Comparison of ENCODE assay signal across 15 cellular contexts in genomic region chr17:41060052-41060604, GRCh38. TPM values are rescaled to one million over a fixed set of nuclear protein-coding genes. Genes with fewer than 3 reads are reported as not detected.
DNase-seq lines count a peak whose midpoint lies in the region; ATAC-seq and TF ChIP-seq lines count a peak whose summit lies in the region.
"Had no signal": no experiment of that assay in that cellular context is flagged by ENCODE, and none has a peak within 500 bp of the region (broad histone marks: within the 10 kb centered on the region; RNA-seq: fewer than 3 reads in every experiment).

KRTAP2-3 (minus strand) TSS chr17:41060114; CDS start chr17:41060050, 64 bp downstream.

- H3K79me2 ChIP-seq in Karpas-422 (ENCODE audit: low read length) = no peaks in the 10 kb centered on the region

- no peak within 1 kb of the TSS for H2AFZ ChIP-seq in Karpas-422 (ENCODE audit: low read length)

- H3K4me1 ChIP-seq in Karpas-422 (ENCODE audit: low read length) = no peaks in the 10 kb centered on the region
- H3K4me1 ChIP-seq in left lung = no peaks in the 10 kb centered on the region

- no peak within 1 kb of the TSS for H3K4me2 ChIP-seq in Karpas-422 (ENCODE audit: low read depth, low read length, poor library complexity, severe bottlenecking)

- no peak within 1 kb of the TSS for H3K9ac ChIP-seq in Karpas-422 (ENCODE audit: low read length)

- DNase-seq in AG09319 (ENCODE audit: extremely low read depth, low read depth) (peak; percentile 81), Karpas-422 (peak; percentile 14), brain microvascular endothelial cell (peak; percentile 89), left lung (no peak), NCI-H82 (lab: John Stamatoyannopoulos, UW) (no peak)
- DNase-seq: activated B cell treated with CpG ODN at 0.5 μM for 24 hours; activated effector memory CD4-positive, alpha-beta T cell treated with Interleukin-2 at 50 U/mL for 16 hours; CD4-positive, CD25-positive, alpha-beta regulatory T cell; effector CD8-positive, alpha-beta T cell; MV-4-11 had no signal

- H3K9me2 ChIP-seq in Karpas-422 (replicated peaks; ENCODE audit: insufficient read depth, low read length) = no peaks in the 10 kb centered on the region

- no peaks in the 10 kb centered on the region for H3K9me3 ChIP-seq in Karpas-422 (ENCODE audit: low read length)
- H3K9me3 ChIP-seq in left lung = no peaks in the 10 kb centered on the region

- H3K4me3 ChIP-seq in Karpas-422 (ENCODE audit: low read length) = no peak within 1 kb of the TSS
- no peak within 1 kb of the TSS for H3K4me3 ChIP-seq in brain microvascular endothelial cell (ENCODE audit: low read depth, low read length)
- no peak within 1 kb of the TSS for H3K4me3 ChIP-seq in left lung
- H3K4me3 ChIP-seq: GM12878 had no signal

- ATAC-seq in left lung (peak; percentile 32), HG03025 (IDR thresholded peaks at IDR 0.05; ENCODE audit: low FRiP score, unreplicated experiment) (no peak), HG02938 (IDR thresholded peaks at IDR 0.05; ENCODE audit: unreplicated experiment) (no peak), GM18907 (IDR thresholded peaks at IDR 0.05; ENCODE audit: unreplicated experiment) (no peak)
- ATAC-seq: GM12878 had no signal

- in situ Hi-C loops in brain microvascular endothelial cell (cut with HindIII; ENCODE audit: low pct_ligation_motif_present, low sequenced_read_pairs) = no loop called here

- H3K27me3 ChIP-seq in Karpas-422 (ENCODE audit: low read length) (no peaks in the 10 kb centered on the region), brain microvascular endothelial cell (replicated peaks) (no peaks in the 10 kb centered on the region), left lung (peaks cover 0 to 30% of the 10 kb centered on the region in 2 donors)

- intact Hi-C loops in left lung (cut with DNase I) = no loop called here

- H4K20me1 ChIP-seq in Karpas-422 (ENCODE audit: insufficient read depth, low read depth, low read length) = no peaks in the 10 kb centered on the region

- H3K36me3 ChIP-seq in Karpas-422 (ENCODE audit: insufficient read depth, low read length) = no peaks in the 10 kb centered on the region
- no peaks in the 10 kb centered on the region for H3K36me3 ChIP-seq in brain microvascular endothelial cell (replicated peaks)
- H3K36me3 ChIP-seq in left lung = no peaks in the 10 kb centered on the region

- H3K27ac ChIP-seq in Karpas-422 (ENCODE audit: low read length) (no peak within 1 kb of the TSS), brain microvascular endothelial cell (peak within 1 kb of the TSS; percentile 89), left lung (no peak within 1 kb of the TSS)

- TF ChIP-seq CTCF in AG09319 (IDR thresholded peaks at IDR 0.05; ENCODE audit: low read depth, low read length) = no peak
- no peak for TF ChIP-seq CTCF in brain microvascular endothelial cell (IDR thresholded peaks at IDR 0.05; ENCODE audit: low read depth, low read length, missing control alignments)
- TF ChIP-seq CTCF in left lung (IDR thresholded peaks at IDR 0.05) = no peak

RNA-seq across cellular contexts. Expression of gene KRTAP2-3, which starts in this region (rescaled TPM):
- not detected in 2 replicates for total RNA-seq in Karpas-422 (2014; rRNA removed; shearing (Covaris generic); ENCODE audit: low replicate concordance)
- total RNA-seq in left lung = 1 to 10 TPM in 1 of 2 donors, not detected in 1; 1.2 TPM
- total RNA-seq: activated B cell treated with CpG ODN at 0.5 μM for 24 hours; CD4-positive, CD25-positive, alpha-beta regulatory T cell; GM12878; pulmonary artery endothelial cell had no signal

Comparison
In these comparisons a context has a peak if more than half of its experiments do, and no peak if none do; other contexts are left out.
1. Peak in DNase-seq in Karpas-422; RNA of the gene not detected or under 1 TPM.
2. DNase-seq: peak in AG09319 (single experiment) and brain microvascular endothelial cell (single experiment); none in left lung (0 of 2) and NCI-H82 (single experiment).